Comparison of ENCODE assay signal across 1 cellular context in the genomic region with DNA sequence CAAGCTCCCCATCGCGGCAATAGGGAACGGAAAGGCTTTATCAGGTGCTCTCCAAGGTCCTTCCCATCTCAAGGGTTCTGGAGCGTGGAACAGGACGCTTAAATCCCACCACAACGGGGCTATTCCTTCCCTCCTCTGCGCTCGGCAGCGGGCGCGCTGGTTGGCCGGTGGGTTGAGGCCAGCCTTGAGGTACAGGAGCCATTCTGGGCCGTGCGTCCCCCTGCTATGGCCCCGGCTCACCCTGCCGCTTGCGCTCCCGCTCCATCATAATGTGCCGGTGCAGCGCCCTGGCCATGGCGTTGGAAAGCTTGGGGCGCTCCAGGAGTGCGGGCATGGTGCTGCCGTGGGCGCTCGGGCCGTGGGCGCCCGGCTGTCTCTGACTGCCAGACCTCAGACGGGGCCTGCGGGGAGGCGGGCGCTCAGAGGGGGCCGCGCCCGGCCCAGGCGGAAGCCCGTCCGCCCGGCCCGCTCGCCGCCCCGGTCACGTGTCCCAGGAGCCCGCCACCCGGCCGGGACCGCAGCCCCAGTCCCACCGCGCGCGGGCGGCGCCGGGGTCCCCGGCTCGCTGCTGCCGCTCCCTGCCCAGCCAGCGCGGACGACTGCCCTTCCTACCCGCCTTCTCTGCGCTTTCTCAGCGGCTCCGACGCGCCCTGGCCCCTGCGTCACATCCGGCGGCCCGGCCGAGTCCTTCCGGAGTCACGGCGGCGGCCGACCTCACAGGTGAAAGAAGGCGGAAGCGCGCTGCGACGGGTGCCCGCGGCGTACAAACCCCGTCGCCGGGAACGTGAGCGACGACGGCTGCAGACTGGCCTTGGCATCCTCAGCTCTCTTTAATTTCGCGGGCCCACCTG.
TF ChIP-seq lines count a peak whose summit lies in the region.

A gene with protein sequence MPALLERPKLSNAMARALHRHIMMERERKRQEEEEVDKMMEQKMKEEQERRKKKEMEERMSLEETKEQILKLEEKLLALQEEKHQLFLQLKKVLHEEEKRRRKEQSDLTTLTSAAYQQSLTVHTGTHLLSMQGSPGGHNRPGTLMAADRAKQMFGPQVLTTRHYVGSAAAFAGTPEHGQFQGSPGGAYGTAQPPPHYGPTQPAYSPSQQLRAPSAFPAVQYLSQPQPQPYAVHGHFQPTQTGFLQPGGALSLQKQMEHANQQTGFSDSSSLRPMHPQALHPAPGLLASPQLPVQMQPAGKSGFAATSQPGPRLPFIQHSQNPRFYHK (minus strand): TSS at position 642 of the 851 bp plus-strand sequence. CDS start 308 bp downstream, at position 334.

TF ChIP-seq in HepG2, 621 proteins besides CTCF, POLR2A, EP300 and RAD21 (continued from another document and continues in another):
- TF ChIP-seq, protein P1, sequence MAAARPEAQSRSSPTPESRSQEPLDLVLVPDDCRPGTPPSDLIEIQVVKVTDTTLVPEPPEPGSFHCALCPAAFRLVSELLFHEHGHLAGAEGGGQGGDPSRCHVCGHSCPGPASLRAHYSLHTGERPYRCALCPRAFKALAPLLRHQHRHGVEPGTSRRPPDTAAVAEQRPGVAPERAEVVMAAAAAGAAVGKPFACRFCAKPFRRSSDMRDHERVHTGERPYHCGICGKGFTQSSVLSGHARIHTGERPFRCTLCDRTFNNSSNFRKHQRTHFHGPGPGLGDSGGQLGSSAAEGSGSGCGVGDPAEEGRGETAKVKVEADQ (CRISPR knock-in tag; IDR thresholded peaks at IDR 0.05; ENCODE audit: borderline replicate concordance) = 0 out of 2 replicates have a peak, but pooled peaks have one; percentile 52
- peak; percentile 83; the same call in 1 of the 2 replicates for TF ChIP-seq BRCA1 (CRISPR knock-in tag; IDR thresholded peaks at IDR 0.05)
- TF ChIP-seq AGO1 (IDR thresholded peaks at IDR 0.05; ENCODE audit: low read depth, low read length, poor library complexity, severe bottlenecking) = peak; percentile 81
- TF ChIP-seq, protein P2, sequence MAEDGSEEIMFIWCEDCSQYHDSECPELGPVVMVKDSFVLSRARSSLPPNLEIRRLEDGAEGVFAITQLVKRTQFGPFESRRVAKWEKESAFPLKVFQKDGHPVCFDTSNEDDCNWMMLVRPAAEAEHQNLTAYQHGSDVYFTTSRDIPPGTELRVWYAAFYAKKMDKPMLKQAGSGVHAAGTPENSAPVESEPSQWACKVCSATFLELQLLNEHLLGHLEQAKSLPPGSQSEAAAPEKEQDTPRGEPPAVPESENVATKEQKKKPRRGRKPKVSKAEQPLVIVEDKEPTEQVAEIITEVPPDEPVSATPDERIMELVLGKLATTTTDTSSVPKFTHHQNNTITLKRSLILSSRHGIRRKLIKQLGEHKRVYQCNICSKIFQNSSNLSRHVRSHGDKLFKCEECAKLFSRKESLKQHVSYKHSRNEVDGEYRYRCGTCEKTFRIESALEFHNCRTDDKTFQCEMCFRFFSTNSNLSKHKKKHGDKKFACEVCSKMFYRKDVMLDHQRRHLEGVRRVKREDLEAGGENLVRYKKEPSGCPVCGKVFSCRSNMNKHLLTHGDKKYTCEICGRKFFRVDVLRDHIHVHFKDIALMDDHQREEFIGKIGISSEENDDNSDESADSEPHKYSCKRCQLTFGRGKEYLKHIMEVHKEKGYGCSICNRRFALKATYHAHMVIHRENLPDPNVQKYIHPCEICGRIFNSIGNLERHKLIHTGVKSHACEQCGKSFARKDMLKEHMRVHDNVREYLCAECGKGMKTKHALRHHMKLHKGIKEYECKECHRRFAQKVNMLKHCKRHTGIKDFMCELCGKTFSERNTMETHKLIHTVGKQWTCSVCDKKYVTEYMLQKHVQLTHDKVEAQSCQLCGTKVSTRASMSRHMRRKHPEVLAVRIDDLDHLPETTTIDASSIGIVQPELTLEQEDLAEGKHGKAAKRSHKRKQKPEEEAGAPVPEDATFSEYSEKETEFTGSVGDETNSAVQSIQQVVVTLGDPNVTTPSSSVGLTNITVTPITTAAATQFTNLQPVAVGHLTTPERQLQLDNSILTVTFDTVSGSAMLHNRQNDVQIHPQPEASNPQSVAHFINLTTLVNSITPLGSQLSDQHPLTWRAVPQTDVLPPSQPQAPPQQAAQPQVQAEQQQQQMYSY (CRISPR knock-in tag; IDR thresholded peaks at IDR 0.05) = no peak
- no peak for TF ChIP-seq ZNF432 (CRISPR knock-in tag; IDR thresholded peaks at IDR 0.05; ENCODE audit: borderline replicate concordance)
- TF ChIP-seq, protein P3, sequence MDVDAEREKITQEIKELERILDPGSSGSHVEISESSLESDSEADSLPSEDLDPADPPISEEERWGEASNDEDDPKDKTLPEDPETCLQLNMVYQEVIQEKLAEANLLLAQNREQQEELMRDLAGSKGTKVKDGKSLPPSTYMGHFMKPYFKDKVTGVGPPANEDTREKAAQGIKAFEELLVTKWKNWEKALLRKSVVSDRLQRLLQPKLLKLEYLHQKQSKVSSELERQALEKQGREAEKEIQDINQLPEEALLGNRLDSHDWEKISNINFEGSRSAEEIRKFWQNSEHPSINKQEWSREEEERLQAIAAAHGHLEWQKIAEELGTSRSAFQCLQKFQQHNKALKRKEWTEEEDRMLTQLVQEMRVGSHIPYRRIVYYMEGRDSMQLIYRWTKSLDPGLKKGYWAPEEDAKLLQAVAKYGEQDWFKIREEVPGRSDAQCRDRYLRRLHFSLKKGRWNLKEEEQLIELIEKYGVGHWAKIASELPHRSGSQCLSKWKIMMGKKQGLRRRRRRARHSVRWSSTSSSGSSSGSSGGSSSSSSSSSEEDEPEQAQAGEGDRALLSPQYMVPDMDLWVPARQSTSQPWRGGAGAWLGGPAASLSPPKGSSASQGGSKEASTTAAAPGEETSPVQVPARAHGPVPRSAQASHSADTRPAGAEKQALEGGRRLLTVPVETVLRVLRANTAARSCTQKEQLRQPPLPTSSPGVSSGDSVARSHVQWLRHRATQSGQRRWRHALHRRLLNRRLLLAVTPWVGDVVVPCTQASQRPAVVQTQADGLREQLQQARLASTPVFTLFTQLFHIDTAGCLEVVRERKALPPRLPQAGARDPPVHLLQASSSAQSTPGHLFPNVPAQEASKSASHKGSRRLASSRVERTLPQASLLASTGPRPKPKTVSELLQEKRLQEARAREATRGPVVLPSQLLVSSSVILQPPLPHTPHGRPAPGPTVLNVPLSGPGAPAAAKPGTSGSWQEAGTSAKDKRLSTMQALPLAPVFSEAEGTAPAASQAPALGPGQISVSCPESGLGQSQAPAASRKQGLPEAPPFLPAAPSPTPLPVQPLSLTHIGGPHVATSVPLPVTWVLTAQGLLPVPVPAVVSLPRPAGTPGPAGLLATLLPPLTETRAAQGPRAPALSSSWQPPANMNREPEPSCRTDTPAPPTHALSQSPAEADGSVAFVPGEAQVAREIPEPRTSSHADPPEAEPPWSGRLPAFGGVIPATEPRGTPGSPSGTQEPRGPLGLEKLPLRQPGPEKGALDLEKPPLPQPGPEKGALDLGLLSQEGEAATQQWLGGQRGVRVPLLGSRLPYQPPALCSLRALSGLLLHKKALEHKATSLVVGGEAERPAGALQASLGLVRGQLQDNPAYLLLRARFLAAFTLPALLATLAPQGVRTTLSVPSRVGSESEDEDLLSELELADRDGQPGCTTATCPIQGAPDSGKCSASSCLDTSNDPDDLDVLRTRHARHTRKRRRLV (CRISPR knock-in tag; IDR thresholded peaks at IDR 0.05) = 0 out of 2 replicates have a peak, but pooled peaks have one; percentile 29
- TF ChIP-seq, protein P4, sequence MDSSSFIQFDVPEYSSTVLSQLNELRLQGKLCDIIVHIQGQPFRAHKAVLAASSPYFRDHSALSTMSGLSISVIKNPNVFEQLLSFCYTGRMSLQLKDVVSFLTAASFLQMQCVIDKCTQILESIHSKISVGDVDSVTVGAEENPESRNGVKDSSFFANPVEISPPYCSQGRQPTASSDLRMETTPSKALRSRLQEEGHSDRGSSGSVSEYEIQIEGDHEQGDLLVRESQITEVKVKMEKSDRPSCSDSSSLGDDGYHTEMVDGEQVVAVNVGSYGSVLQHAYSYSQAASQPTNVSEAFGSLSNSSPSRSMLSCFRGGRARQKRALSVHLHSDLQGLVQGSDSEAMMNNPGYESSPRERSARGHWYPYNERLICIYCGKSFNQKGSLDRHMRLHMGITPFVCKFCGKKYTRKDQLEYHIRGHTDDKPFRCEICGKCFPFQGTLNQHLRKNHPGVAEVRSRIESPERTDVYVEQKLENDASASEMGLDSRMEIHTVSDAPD (CRISPR knock-in tag; IDR thresholded peaks at IDR 0.05) = 0 out of 2 replicates have a peak, but pooled peaks have one; percentile 47
- TF ChIP-seq KLF6 (CRISPR knock-in tag; IDR thresholded peaks at IDR 0.05) = 0 out of 2 replicates have a peak, but pooled peaks have one; percentile 32
- TF ChIP-seq, protein P5, sequence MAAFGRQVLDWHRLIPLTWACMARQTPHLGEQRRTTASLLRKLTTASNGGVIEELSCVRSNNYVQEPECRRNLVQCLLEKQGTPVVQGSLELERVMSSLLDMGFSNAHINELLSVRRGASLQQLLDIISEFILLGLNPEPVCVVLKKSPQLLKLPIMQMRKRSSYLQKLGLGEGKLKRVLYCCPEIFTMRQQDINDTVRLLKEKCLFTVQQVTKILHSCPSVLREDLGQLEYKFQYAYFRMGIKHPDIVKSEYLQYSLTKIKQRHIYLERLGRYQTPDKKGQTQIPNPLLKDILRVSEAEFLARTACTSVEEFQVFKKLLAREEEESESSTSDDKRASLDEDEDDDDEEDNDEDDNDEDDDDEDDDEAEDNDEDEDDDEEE (CRISPR knock-in tag; IDR thresholded peaks at IDR 0.05) = peak; percentile 80; the same call in 1 of the 2 replicates
- TF ChIP-seq ZNF768 (CRISPR knock-in tag; IDR thresholded peaks at IDR 0.05) = peak; percentile 64; the same call in 1 of the 2 replicates
- TF ChIP-seq, protein P6, sequence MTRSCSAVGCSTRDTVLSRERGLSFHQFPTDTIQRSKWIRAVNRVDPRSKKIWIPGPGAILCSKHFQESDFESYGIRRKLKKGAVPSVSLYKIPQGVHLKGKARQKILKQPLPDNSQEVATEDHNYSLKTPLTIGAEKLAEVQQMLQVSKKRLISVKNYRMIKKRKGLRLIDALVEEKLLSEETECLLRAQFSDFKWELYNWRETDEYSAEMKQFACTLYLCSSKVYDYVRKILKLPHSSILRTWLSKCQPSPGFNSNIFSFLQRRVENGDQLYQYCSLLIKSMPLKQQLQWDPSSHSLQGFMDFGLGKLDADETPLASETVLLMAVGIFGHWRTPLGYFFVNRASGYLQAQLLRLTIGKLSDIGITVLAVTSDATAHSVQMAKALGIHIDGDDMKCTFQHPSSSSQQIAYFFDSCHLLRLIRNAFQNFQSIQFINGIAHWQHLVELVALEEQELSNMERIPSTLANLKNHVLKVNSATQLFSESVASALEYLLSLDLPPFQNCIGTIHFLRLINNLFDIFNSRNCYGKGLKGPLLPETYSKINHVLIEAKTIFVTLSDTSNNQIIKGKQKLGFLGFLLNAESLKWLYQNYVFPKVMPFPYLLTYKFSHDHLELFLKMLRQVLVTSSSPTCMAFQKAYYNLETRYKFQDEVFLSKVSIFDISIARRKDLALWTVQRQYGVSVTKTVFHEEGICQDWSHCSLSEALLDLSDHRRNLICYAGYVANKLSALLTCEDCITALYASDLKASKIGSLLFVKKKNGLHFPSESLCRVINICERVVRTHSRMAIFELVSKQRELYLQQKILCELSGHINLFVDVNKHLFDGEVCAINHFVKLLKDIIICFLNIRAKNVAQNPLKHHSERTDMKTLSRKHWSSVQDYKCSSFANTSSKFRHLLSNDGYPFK (CRISPR knock-in tag; IDR thresholded peaks at IDR 0.05; ENCODE audit: borderline replicate concordance) = peak; percentile 95
- TF ChIP-seq, protein P7, sequence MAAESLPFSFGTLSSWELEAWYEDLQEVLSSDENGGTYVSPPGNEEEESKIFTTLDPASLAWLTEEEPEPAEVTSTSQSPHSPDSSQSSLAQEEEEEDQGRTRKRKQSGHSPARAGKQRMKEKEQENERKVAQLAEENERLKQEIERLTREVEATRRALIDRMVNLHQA (CRISPR knock-in tag; IDR thresholded peaks at IDR 0.05) = no peak
- TF ChIP-seq MATR3 (CRISPR knock-in tag; IDR thresholded peaks at IDR 0.05) = no peak
- TF ChIP-seq, protein P8, sequence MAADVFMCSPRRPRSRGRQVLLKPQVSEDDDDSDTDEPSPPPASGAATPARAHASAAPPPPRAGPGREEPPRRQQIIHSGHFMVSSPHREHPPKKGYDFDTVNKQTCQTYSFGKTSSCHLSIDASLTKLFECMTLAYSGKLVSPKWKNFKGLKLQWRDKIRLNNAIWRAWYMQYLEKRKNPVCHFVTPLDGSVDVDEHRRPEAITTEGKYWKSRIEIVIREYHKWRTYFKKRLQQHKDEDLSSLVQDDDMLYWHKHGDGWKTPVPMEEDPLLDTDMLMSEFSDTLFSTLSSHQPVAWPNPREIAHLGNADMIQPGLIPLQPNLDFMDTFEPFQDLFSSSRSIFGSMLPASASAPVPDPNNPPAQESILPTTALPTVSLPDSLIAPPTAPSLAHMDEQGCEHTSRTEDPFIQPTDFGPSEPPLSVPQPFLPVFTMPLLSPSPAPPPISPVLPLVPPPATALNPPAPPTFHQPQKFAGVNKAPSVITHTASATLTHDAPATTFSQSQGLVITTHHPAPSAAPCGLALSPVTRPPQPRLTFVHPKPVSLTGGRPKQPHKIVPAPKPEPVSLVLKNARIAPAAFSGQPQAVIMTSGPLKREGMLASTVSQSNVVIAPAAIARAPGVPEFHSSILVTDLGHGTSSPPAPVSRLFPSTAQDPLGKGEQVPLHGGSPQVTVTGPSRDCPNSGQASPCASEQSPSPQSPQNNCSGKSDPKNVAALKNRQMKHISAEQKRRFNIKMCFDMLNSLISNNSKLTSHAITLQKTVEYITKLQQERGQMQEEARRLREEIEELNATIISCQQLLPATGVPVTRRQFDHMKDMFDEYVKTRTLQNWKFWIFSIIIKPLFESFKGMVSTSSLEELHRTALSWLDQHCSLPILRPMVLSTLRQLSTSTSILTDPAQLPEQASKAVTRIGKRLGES (CRISPR knock-in tag; IDR thresholded peaks at IDR 0.05; ENCODE audit: borderline replicate concordance) = 0 out of 2 replicates have a peak, but pooled peaks have one; percentile 23
- TF ChIP-seq, protein P9, sequence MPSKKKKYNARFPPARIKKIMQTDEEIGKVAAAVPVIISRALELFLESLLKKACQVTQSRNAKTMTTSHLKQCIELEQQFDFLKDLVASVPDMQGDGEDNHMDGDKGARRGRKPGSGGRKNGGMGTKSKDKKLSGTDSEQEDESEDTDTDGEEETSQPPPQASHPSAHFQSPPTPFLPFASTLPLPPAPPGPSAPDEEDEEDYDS (CRISPR knock-in tag; IDR thresholded peaks at IDR 0.05) = peak; percentile 64; the same call in 1 of the 2 replicates
- TF ChIP-seq SUZ12 (IDR thresholded peaks at IDR 0.05; ENCODE audit: low read depth, low read length) = no peak
- TF ChIP-seq IRF2 (CRISPR knock-in tag; IDR thresholded peaks at IDR 0.05) = peak; percentile 75
- TF ChIP-seq, protein P10, sequence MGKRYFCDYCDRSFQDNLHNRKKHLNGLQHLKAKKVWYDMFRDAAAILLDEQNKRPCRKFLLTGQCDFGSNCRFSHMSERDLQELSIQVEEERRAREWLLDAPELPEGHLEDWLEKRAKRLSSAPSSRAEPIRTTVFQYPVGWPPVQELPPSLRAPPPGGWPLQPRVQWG (CRISPR knock-in tag; IDR thresholded peaks at IDR 0.05; ENCODE audit: borderline replicate concordance, low read depth) = no peak
- no peak for TF ChIP-seq ZNF33A (CRISPR knock-in tag; IDR thresholded peaks at IDR 0.05; ENCODE audit: borderline replicate concordance)
- 0 out of 2 replicates have a peak, but pooled peaks have one; percentile 23 for TF ChIP-seq GLI4 (CRISPR knock-in tag; IDR thresholded peaks at IDR 0.05; ENCODE audit: borderline replicate concordance)
- 0 out of 2 replicates have a peak, but pooled peaks have one; percentile 73 for TF ChIP-seq ZNF556 (CRISPR knock-in tag; IDR thresholded peaks at IDR 0.05; ENCODE audit: borderline replicate concordance)
- TF ChIP-seq PAX8 (CRISPR knock-in tag; IDR thresholded peaks at IDR 0.05; ENCODE audit: borderline replicate concordance) = 0 out of 2 replicates have a peak, but pooled peaks have one; percentile 26
- TF ChIP-seq NFE2L2 (IDR thresholded peaks at IDR 0.05; ENCODE audit: low read length) = no peak
- TF ChIP-seq STAG1 (CRISPR knock-in tag; IDR thresholded peaks at IDR 0.05) = peak; percentile 19; the same call in 1 of the 2 replicates
